25 cellular contexts compared by ENCODE assay signal in the genomic region with DNA sequence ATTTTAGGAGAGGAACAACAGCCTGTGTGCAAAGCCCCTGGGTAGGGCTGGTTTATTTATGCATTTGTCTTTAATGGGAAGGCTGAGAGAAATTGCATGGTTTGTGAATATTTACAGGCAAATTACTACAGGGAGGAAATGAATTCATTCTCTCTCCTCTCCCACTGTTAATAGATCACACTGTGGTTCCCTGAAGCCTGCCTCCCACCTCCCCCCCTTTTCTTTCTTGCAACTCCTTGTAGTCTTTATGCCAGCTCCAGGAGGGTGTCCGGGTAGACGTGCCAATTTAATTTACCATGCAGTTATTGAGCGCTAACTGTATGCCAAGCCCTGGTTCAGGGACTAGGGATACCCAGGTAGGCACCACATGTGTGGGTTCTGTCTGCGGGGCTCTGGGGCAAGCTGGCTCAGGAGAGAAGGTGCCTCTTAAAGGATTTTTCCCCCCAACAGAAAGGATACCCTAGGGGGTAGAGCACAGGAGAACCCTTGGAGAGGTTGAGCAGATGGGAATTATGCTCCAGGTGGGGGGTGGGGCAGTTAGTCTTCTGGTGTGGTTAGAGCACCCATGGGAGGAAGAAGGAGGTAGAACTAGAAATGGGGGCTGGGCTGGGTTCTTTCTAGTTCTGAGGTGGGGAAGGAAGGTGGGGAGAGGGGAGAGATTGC. TPM values are rescaled to one million over a fixed set of nuclear protein-coding genes. Genes with fewer than 3 reads are reported as not detected.
DNase-seq lines count a peak whose midpoint lies in the region; ATAC-seq and TF ChIP-seq lines count a peak whose summit lies in the region.
"Had no signal": no experiment of that assay in that cellular context is flagged by ENCODE, and none has a peak within 500 bp of the region (broad histone marks: within the 10 kb centered on the region; RNA-seq: fewer than 3 reads in every experiment).

No MANE protein-coding gene starts in this region.

- no peak for TF ChIP-seq CTCF in left ventricle myocardium inferior (IDR thresholded peaks at IDR 0.05; ENCODE audit: borderline replicate concordance)
- TF ChIP-seq CTCF in lower lobe of right lung (IDR thresholded peaks at IDR 0.05), result no peak
- no peak for TF ChIP-seq CTCF in tibial artery (IDR thresholded peaks at IDR 0.05)
- TF ChIP-seq CTCF in MCF 10A (IDR thresholded peaks at IDR 0.05; ENCODE audit: unreplicated experiment), result no peak
- no peak for TF ChIP-seq CTCF in thyroid gland (IDR thresholded peaks at IDR 0.05)

- DNase-seq in left ventricle myocardium inferior (no peak), left cardiac atrium (no peak), SK-N-MC (ENCODE audit: low read depth, low spot score) (peak; percentile 75), lower lobe of right lung (peak; percentile 4), tibial artery (peak; percentile 5 to 51), MCF 10A (ENCODE audit: unreplicated experiment) (no peak), thyroid gland (no peak)
- DNase-seq: activated CD4-positive, alpha-beta T cell treated with anti-CD3 and anti-CD28 coated beads for 4 hours; activated naive CD4-positive, alpha-beta T cell treated with anti-CD3 and anti-CD28 coated beads for 36 hours; activated T-cell treated with anti-CD3 and anti-CD28 coated beads, Interleukin-2, amount 50 U/mL, for 48 hours; BE2C; colonic mucosa; DMS79; effector memory CD8-positive, alpha-beta T cell; GF-D8; KG1; NCI-H146; NCI-H526; occipital lobe; stimulated activated CD4-positive, alpha-beta T cell treated with anti-CD3 and anti-CD28 coated beads, Interleukin-2, amount 100 ng/mL, for 48 hours; T-helper 17 cell had no signal

- ATAC-seq in left cardiac atrium (no peak), lower lobe of right lung (no peak), GM18909 (IDR thresholded peaks at IDR 0.05; ENCODE audit: poor library complexity, unreplicated experiment) (no peak)
- ATAC-seq: A549; effector memory CD8-positive, alpha-beta T cell; stimulated activated effector memory CD8-positive, alpha-beta T cell treated with anti-CD3 and anti-CD28 coated beads, Interleukin-12 subunit alpha, Interleukin-12 subunit beta, amount 100 ng/mL, for 72 hours; T-helper 17 cell had no signal

- no TSS peak for BruUV-seq in MCF 10A (replicated peaks; lab: Mats Ljungman, UMichigan)

- H3K4me1 Mint-ChIP-seq in MCF 10A (ENCODE audit: insufficient read depth, unreplicated experiment), result peaks cover 19% of the 10 kb centered on the region

- no peaks in the 10 kb centered on the region for H3K27me3 ChIP-seq in left ventricle myocardium inferior (ENCODE audit: low read depth)
- H3K27me3 ChIP-seq in lower lobe of right lung (ENCODE audit: low read depth), result no peaks in the 10 kb centered on the region
- no peaks in the 10 kb centered on the region for H3K27me3 ChIP-seq in tibial artery
- no peaks in the 10 kb centered on the region for H3K27me3 ChIP-seq in thyroid gland
- H3K27me3 ChIP-seq: BE2C, breast epithelium, colonic mucosa had no signal

- intact Hi-C loops in left ventricle myocardium inferior (cut with micrococcal nuclease), result loop anchor here (10.0 kb wide), 1 partner anchor 53 kb away; the partner anchor contains the start of gene TSPAN18
- intact Hi-C loops in left cardiac atrium (cut with DNase I), result loop anchor here in 1 of 2 donors (5.0 kb wide), 1 partner anchor 40 kb away; no protein-coding TSS in a partner anchor
- intact Hi-C loops in lower lobe of right lung (cut with DNase I), result no loop called here
- intact Hi-C loops in tibial artery (cut with DNase I; ENCODE audit: low total_unique reads), result no loop called here
- intact Hi-C loops in MCF 10A (cut with micrococcal nuclease), result no loop called here
- intact Hi-C loops in thyroid gland (cut with DNase I), result no loop called here

- H3K9me3 ChIP-seq in left ventricle myocardium inferior (replicated peaks) (no peaks in the 10 kb centered on the region), SK-N-MC (ENCODE audit: low read depth, low read length) (no peaks in the 10 kb centered on the region), lower lobe of right lung (no peaks in the 10 kb centered on the region), tibial artery (no peaks in the 10 kb centered on the region), thyroid gland (no peaks in the 10 kb centered on the region)
- H3K9me3 ChIP-seq: A549, BE2C, breast epithelium, colonic mucosa had no signal

- H3K4me3 Mint-ChIP-seq in MCF 10A (ENCODE audit: unreplicated experiment), result no peak overlapping the region
- H3K4me3 Mint-ChIP-seq: activated naive CD4-positive, alpha-beta T cell treated with anti-CD3 and anti-CD28 coated beads for 36 hours; effector memory CD8-positive, alpha-beta T cell; stimulated activated effector memory CD8-positive, alpha-beta T cell treated with anti-CD3 and anti-CD28 coated beads, Interleukin-12 subunit alpha, Interleukin-12 subunit beta, amount 100 ng/mL, for 72 hours; T-helper 17 cell had no signal

- no peak overlapping the region for H3K9ac ChIP-seq in SK-N-MC (ENCODE audit: insufficient read length)

- TF ChIP-seq POLR2A in thyroid gland (IDR thresholded peaks at IDR 0.05), result no peak

- H3K4me1 ChIP-seq in left ventricle myocardium inferior (peaks cover 98% of the 10 kb centered on the region), lower lobe of right lung (peaks cover 25% of the 10 kb centered on the region), tibial artery (peaks cover 0 to 14% (median 11%) of the 10 kb centered on the region in 4 donors), thyroid gland (peaks cover 0 to 34% of the 10 kb centered on the region in 2 donors)
- H3K4me1 ChIP-seq: breast epithelium, colonic mucosa had no signal

- no peak overlapping the region for H3K27ac Mint-ChIP-seq in MCF 10A (ENCODE audit: low read depth, unreplicated experiment)
- H3K27ac Mint-ChIP-seq: activated naive CD4-positive, alpha-beta T cell treated with anti-CD3 and anti-CD28 coated beads for 36 hours; stimulated activated effector memory CD8-positive, alpha-beta T cell treated with anti-CD3 and anti-CD28 coated beads, Interleukin-12 subunit alpha, Interleukin-12 subunit beta, amount 100 ng/mL, for 72 hours; T-helper 17 cell had no signal

- H3K36me3 ChIP-seq in left ventricle myocardium inferior (no peaks in the 10 kb centered on the region), SK-N-MC (ENCODE audit: insufficient read depth, low read length) (no peaks in the 10 kb centered on the region), lower lobe of right lung (no peaks in the 10 kb centered on the region), tibial artery (no peaks in the 10 kb centered on the region), thyroid gland (no peaks in the 10 kb centered on the region)
- H3K36me3 ChIP-seq: BE2C, breast epithelium, colonic mucosa had no signal

- H3K4me3 ChIP-seq in left ventricle myocardium inferior, result no peak overlapping the region
- H3K4me3 ChIP-seq in SK-N-MC, result peak overlapping the region; percentile 50
- H3K4me3 ChIP-seq in lower lobe of right lung, result no peak overlapping the region
- no peak overlapping the region for H3K4me3 ChIP-seq in tibial artery
- no peak overlapping the region for H3K4me3 ChIP-seq in thyroid gland (replicated peaks in 1 of 3)
- H3K4me3 ChIP-seq: A549, breast epithelium, colonic mucosa had no signal

- H3K9me3 Mint-ChIP-seq in MCF 10A (ENCODE audit: unreplicated experiment), result no peaks in the 10 kb centered on the region
- H3K9me3 Mint-ChIP-seq: activated naive CD4-positive, alpha-beta T cell treated with anti-CD3 and anti-CD28 coated beads for 36 hours; effector memory CD8-positive, alpha-beta T cell; stimulated activated effector memory CD8-positive, alpha-beta T cell treated with anti-CD3 and anti-CD28 coated beads, Interleukin-12 subunit alpha, Interleukin-12 subunit beta, amount 100 ng/mL, for 72 hours had no signal

- 84 to 92% methylated on average over 4 of the region's 4 CpGs for WGBS in thyroid gland, 2 donors

- H3K27ac ChIP-seq in left ventricle myocardium inferior (replicated peaks), result peak overlapping the region; percentile 89
- H3K27ac ChIP-seq in SK-N-MC, result peak overlapping the region; percentile 82; the same call in 1 of the 2 replicates
- no peak overlapping the region for H3K27ac ChIP-seq in lower lobe of right lung
- no peak overlapping the region for H3K27ac ChIP-seq in tibial artery
- no peak overlapping the region for H3K27ac ChIP-seq in thyroid gland
- H3K27ac ChIP-seq: A549, breast epithelium, colonic mucosa had no signal

- CTCF ChIA-PET in MCF 10A (lab: Yijun Ruan, JAX), result interaction anchor here (0.6 to 1.5 kb wide), 7 partner anchors 8 to 220 kb away, joined by 3 to 7 read pairs (median 3); no protein-coding TSS in a partner anchor

- H3K36me3 Mint-ChIP-seq in MCF 10A (ENCODE audit: insufficient read depth, unreplicated experiment), result no peaks in the 10 kb centered on the region
- H3K36me3 Mint-ChIP-seq: stimulated activated effector memory CD8-positive, alpha-beta T cell treated with anti-CD3 and anti-CD28 coated beads, Interleukin-12 subunit alpha, Interleukin-12 subunit beta, amount 100 ng/mL, for 72 hours had no signal

- no peaks in the 10 kb centered on the region for H3K27me3 Mint-ChIP-seq in MCF 10A (ENCODE audit: insufficient read depth, unreplicated experiment)
- H3K27me3 Mint-ChIP-seq: T-helper 17 cell had no signal

- POLR2A ChIA-PET in MCF 10A (lab: Yijun Ruan, JAX), result no interaction called here

RNA-seq across cellular contexts. Expression of gene TSPAN18, which starts 50.9 kb away (rescaled TPM):
- 129 TPM for total RNA-seq in left ventricle myocardium inferior
- total RNA-seq in left cardiac atrium, result 100 to 1,000 TPM; 152 to 166 TPM
- total RNA-seq in lower lobe of right lung, result 38.4 TPM
- total RNA-seq in MCF 10A (2022), result 0.47 and 0.77 TPM in 2 replicates
- 10 to 100 TPM in 1 of 4 donors, 1 to 10 TPM in 3; 3.6 to 12.4 (median 8.2) TPM for total RNA-seq in thyroid gland

Comparison
In these comparisons a context has a peak if more than half of its experiments do, and no peak if none do; other contexts are left out.
1. DNase-seq: peak in SK-N-MC (single experiment), lower lobe of right lung (single experiment) and tibial artery (2 of 2); none in left ventricle myocardium inferior (single experiment), left cardiac atrium (single experiment), MCF 10A (single experiment) and thyroid gland (0 of 2).
2. H3K27ac ChIP-seq: peak in left ventricle myocardium inferior (single experiment) and SK-N-MC (single experiment); none in lower lobe of right lung (single experiment), tibial artery (0 of 2) and thyroid gland (0 of 3).